In genomic region chr3:128730521-128730920, GRCh38 we compare ENCODE assay signal across 13 cellular contexts. TPM values are rescaled to one million over a fixed set of nuclear protein-coding genes. Genes with fewer than 3 reads are reported as not detected.
DNase-seq lines count a peak whose midpoint lies in the region; ATAC-seq and TF ChIP-seq lines count a peak whose summit lies in the region.
"Had no signal": no experiment of that assay in that cellular context is flagged by ENCODE, and none has a peak within 500 bp of the region (broad histone marks: within the 10 kb centered on the region; RNA-seq: fewer than 3 reads in every experiment).

No MANE protein-coding gene starts in this region.

- no peak for DNase-seq in activated naive CD4-positive, alpha-beta T cell treated with anti-CD3 and anti-CD28 coated beads, Interleukin-2, amount 50 U/mL, for 72 hours (ENCODE audit: low spot score in 2 of 2)
- DNase-seq in activated naive CD4-positive, alpha-beta T cell treated with anti-CD3 and anti-CD28 coated beads, Interleukin-2, amount 10 ng/mL, durations not matched to agents 7 days and 5 days = no peak
- DNase-seq in activated CD8-positive, alpha-beta T cell treated with anti-CD3 and anti-CD28 coated beads for 36 hours = no peak
- DNase-seq in fibroblast of villous mesenchyme (ENCODE audit: low read depth) = peak; percentile 73
- no peak for DNase-seq in stimulated activated effector memory CD8-positive, alpha-beta T cell treated with anti-CD3 and anti-CD28 coated beads, Interleukin-12 subunit alpha, Interleukin-12 subunit beta, amount 100 ng/mL, for 72 hours (ENCODE audit: low spot score in 2 of 2)
- DNase-seq in GM13976 (ENCODE audit: low spot score) = no peak
- DNase-seq in anterior cingulate cortex (lab: John Stamatoyannopoulos, UW) = no peak
- DNase-seq: NCI-H2081 treated with DMSO at 0.1 percent for 48 hours; SHP77 treated with DMSO at 0.1 percent for 48 hours; stimulated activated CD4-positive, alpha-beta T cell treated with anti-CD3 and anti-CD28 coated beads, Interleukin-4, amount 100 ng/mL, for 1 hour; stimulated activated naive CD4-positive, alpha-beta T cell had no signal

- no peak for TF ChIP-seq CTCF in activated CD8-positive, alpha-beta T cell treated with anti-CD3 and anti-CD28 coated beads for 36 hours (IDR thresholded peaks at IDR 0.05)
- TF ChIP-seq CTCF in fibroblast of villous mesenchyme (IDR thresholded peaks at IDR 0.05; ENCODE audit: insufficient read depth, low read depth, low read length) = no peak
- no peak for TF ChIP-seq CTCF in GM13976 (IDR thresholded peaks at IDR 0.05; ENCODE audit: borderline replicate concordance, control extremely low read depth, extremely low read depth, insufficient read depth, missing control alignments)

- peak in 1 of 2 donors; percentile 18 for ATAC-seq in activated naive CD4-positive, alpha-beta T cell treated with anti-CD3 and anti-CD28 coated beads, Interleukin-2, amount 50 U/mL, for 72 hours
- ATAC-seq in activated CD8-positive, alpha-beta T cell treated with anti-CD3 and anti-CD28 coated beads for 36 hours = no peak
- ATAC-seq in stimulated activated effector memory CD8-positive, alpha-beta T cell treated with anti-CD3 and anti-CD28 coated beads, Interleukin-12 subunit alpha, Interleukin-12 subunit beta, amount 100 ng/mL, for 72 hours = no peak
- no peak for ATAC-seq in GM19452 (IDR thresholded peaks at IDR 0.05; ENCODE audit: unreplicated experiment)

- POLR2A ChIA-PET in activated CD8-positive, alpha-beta T cell treated with anti-CD3 and anti-CD28 coated beads for 36 hours (lab: Charles Lee) = interaction anchor here (0.6 to 1.1 kb wide), 5 partner anchors 9 to 65 kb away, joined by 3 to 4 read pairs (median 3); no protein-coding TSS in a partner anchor

- peaks cover 4% of the 10 kb centered on the region for H3K27me3 Mint-ChIP-seq in activated naive CD4-positive, alpha-beta T cell treated with anti-CD3 and anti-CD28 coated beads, Interleukin-2, amount 10 ng/mL, durations not matched to agents 7 days and 5 days
- no peaks in the 10 kb centered on the region for H3K27me3 Mint-ChIP-seq in activated CD8-positive, alpha-beta T cell treated with anti-CD3 and anti-CD28 coated beads for 36 hours

- H3K36me3 Mint-ChIP-seq in activated naive CD4-positive, alpha-beta T cell treated with anti-CD3 and anti-CD28 coated beads, Interleukin-2, amount 50 U/mL, for 72 hours = peaks cover 13 to 61% of the 10 kb centered on the region in 2 donors
- peaks cover 23% of the 10 kb centered on the region for H3K36me3 Mint-ChIP-seq in activated naive CD4-positive, alpha-beta T cell treated with anti-CD3 and anti-CD28 coated beads, Interleukin-2, amount 10 ng/mL, durations not matched to agents 7 days and 5 days
- H3K36me3 Mint-ChIP-seq in activated CD8-positive, alpha-beta T cell treated with anti-CD3 and anti-CD28 coated beads for 36 hours (ENCODE audit: low read depth) = peaks cover 65% of the 10 kb centered on the region
- H3K36me3 Mint-ChIP-seq in stimulated activated effector memory CD8-positive, alpha-beta T cell treated with anti-CD3 and anti-CD28 coated beads, Interleukin-12 subunit alpha, Interleukin-12 subunit beta, amount 100 ng/mL, for 72 hours = peaks cover 56% of the 10 kb centered on the region

- H3K4me3 ChIP-seq in fibroblast of villous mesenchyme (ENCODE audit: low read depth, low read length) = no peak overlapping the region
- H3K4me3 ChIP-seq: cardiac muscle cell had no signal

- CTCF ChIA-PET in activated naive CD4-positive, alpha-beta T cell treated with anti-CD3 and anti-CD28 coated beads, Interleukin-2, amount 10 ng/mL, durations not matched to agents 7 days and 5 days (lab: Charles Lee) = interaction anchor here (0.7 to 2.3 kb wide), 3 partner anchors 29 to 65 kb away, joined by 3 to 9 read pairs (median 3); no protein-coding TSS in a partner anchor
- CTCF ChIA-PET in activated CD8-positive, alpha-beta T cell treated with anti-CD3 and anti-CD28 coated beads for 36 hours (lab: Charles Lee) = interaction anchor here (1.4 to 2.0 kb wide), 4 partner anchors 50 to 69 kb away, joined by 3 to 13 read pairs (median 8); no protein-coding TSS in a partner anchor

- H3K4me1 Mint-ChIP-seq in activated naive CD4-positive, alpha-beta T cell treated with anti-CD3 and anti-CD28 coated beads, Interleukin-2, amount 10 ng/mL, durations not matched to agents 7 days and 5 days = peaks cover 71% of the 10 kb centered on the region
- H3K4me1 Mint-ChIP-seq in activated CD8-positive, alpha-beta T cell treated with anti-CD3 and anti-CD28 coated beads for 36 hours (ENCODE audit: low read depth) = peaks cover 78% of the 10 kb centered on the region
- peaks cover 80% of the 10 kb centered on the region for H3K4me1 Mint-ChIP-seq in stimulated activated effector memory CD8-positive, alpha-beta T cell treated with anti-CD3 and anti-CD28 coated beads, Interleukin-12 subunit alpha, Interleukin-12 subunit beta, amount 100 ng/mL, for 72 hours

- H3K27ac Mint-ChIP-seq in activated naive CD4-positive, alpha-beta T cell treated with anti-CD3 and anti-CD28 coated beads, Interleukin-2, amount 50 U/mL, for 72 hours = peak overlapping the region; percentile 62 to 77
- H3K27ac Mint-ChIP-seq in activated naive CD4-positive, alpha-beta T cell treated with anti-CD3 and anti-CD28 coated beads, Interleukin-2, amount 10 ng/mL, durations not matched to agents 7 days and 5 days = no peak overlapping the region
- peak overlapping the region; percentile 69 for H3K27ac Mint-ChIP-seq in activated CD8-positive, alpha-beta T cell treated with anti-CD3 and anti-CD28 coated beads for 36 hours
- H3K27ac Mint-ChIP-seq in stimulated activated effector memory CD8-positive, alpha-beta T cell treated with anti-CD3 and anti-CD28 coated beads, Interleukin-12 subunit alpha, Interleukin-12 subunit beta, amount 100 ng/mL, for 72 hours = peak overlapping the region; percentile 29

- intact Hi-C loops in activated CD8-positive, alpha-beta T cell treated with anti-CD3 and anti-CD28 coated beads for 36 hours (cut with micrococcal nuclease) = no loop called here

- H3K9me3 Mint-ChIP-seq in activated naive CD4-positive, alpha-beta T cell treated with anti-CD3 and anti-CD28 coated beads, Interleukin-2, amount 50 U/mL, for 72 hours = peaks cover 0 to 3% of the 10 kb centered on the region in 2 donors
- peaks cover under 1% of the 10 kb centered on the region for H3K9me3 Mint-ChIP-seq in activated naive CD4-positive, alpha-beta T cell treated with anti-CD3 and anti-CD28 coated beads, Interleukin-2, amount 10 ng/mL, durations not matched to agents 7 days and 5 days
- H3K9me3 Mint-ChIP-seq in activated CD8-positive, alpha-beta T cell treated with anti-CD3 and anti-CD28 coated beads for 36 hours = no peaks in the 10 kb centered on the region
- H3K9me3 Mint-ChIP-seq in stimulated activated effector memory CD8-positive, alpha-beta T cell treated with anti-CD3 and anti-CD28 coated beads, Interleukin-12 subunit alpha, Interleukin-12 subunit beta, amount 100 ng/mL, for 72 hours = no peaks in the 10 kb centered on the region

- in situ Hi-C loops in GM13976 (cut with MboI; ENCODE audit: low sequenced_read_pairs, unreplicated experiment) = no loop called here

- no peak overlapping the region for H3K4me3 Mint-ChIP-seq in activated naive CD4-positive, alpha-beta T cell treated with anti-CD3 and anti-CD28 coated beads, Interleukin-2, amount 10 ng/mL, durations not matched to agents 7 days and 5 days
- peak overlapping the region; percentile 36 for H3K4me3 Mint-ChIP-seq in activated CD8-positive, alpha-beta T cell treated with anti-CD3 and anti-CD28 coated beads for 36 hours
- H3K4me3 Mint-ChIP-seq in stimulated activated effector memory CD8-positive, alpha-beta T cell treated with anti-CD3 and anti-CD28 coated beads, Interleukin-12 subunit alpha, Interleukin-12 subunit beta, amount 100 ng/mL, for 72 hours = peak overlapping the region; percentile 58

RNA-seq across cellular contexts. Expression of gene RAB7A, which starts 4.5 kb away (rescaled TPM):
- total RNA-seq in activated naive CD4-positive, alpha-beta T cell treated with anti-CD3 and anti-CD28 coated beads, Interleukin-2, amount 50 U/mL, for 72 hours = 100 to 1,000 TPM; 283 to 314 TPM
- 100 to 1,000 TPM; 304 to 322 TPM for total RNA-seq in activated CD8-positive, alpha-beta T cell treated with anti-CD3 and anti-CD28 coated beads for 36 hours
- total RNA-seq in fibroblast of villous mesenchyme = 67.3 and 85.5 TPM in 2 replicates
